1 cellular context compared by ENCODE assay signal in the genomic region with DNA sequence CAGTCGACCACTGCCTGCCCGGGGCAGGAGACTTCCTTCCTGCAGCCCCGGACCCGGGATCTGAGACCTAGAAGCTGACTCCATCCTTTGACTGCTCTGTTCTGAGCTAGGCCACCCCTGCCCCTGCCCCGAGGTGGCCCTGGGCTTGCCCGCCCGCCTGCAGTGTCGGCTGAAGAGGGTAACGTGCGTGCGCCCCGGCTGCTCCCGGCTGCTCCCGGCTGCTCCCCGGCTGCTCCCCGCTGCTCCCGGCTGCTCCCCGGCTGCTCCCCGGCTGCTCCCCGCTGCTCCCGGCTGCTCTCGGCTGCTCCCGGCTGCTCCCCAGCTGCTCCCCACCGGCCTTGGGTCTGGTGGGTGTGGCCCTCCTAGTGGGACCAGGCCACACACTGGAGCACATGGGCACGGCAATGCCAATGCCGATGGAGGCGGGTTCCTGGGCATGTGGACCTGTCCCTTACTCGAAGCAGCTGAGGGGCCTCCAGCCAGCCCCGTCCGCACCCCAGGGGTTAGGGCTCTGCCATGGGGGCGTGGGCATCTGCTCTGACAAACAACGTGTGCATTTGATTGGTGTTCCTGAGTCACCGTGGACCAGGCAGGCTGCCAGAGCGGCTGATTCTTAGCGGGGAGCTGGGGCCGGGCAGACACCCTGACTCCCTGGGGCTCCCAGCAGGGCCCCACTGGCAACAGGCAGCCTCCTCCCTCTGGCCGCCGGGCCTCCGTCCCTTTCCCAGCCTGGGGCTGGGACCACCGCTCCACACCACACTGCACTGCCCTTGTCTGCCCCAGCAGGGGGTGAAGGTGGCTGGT.
TF ChIP-seq lines count a peak whose summit lies in the region.

No MANE protein-coding gene starts in this region.

TF ChIP-seq in HepG2, 621 proteins besides CTCF, POLR2A, EP300 and RAD21 (continued from another document and continues in another):
- no peak; the same call in 1 of the 2 replicates for TF ChIP-seq ZNF510 (CRISPR knock-in tag; IDR thresholded peaks at IDR 0.05; ENCODE audit: low read depth)
- no peak for TF ChIP-seq TBX2 (CRISPR knock-in tag; IDR thresholded peaks at IDR 0.05; ENCODE audit: borderline replicate concordance)
- peak; percentile 56; the same call in 1 of the 2 replicates for TF ChIP-seq PHF8 (CRISPR knock-in tag; IDR thresholded peaks at IDR 0.05)
- TF ChIP-seq, protein P1, sequence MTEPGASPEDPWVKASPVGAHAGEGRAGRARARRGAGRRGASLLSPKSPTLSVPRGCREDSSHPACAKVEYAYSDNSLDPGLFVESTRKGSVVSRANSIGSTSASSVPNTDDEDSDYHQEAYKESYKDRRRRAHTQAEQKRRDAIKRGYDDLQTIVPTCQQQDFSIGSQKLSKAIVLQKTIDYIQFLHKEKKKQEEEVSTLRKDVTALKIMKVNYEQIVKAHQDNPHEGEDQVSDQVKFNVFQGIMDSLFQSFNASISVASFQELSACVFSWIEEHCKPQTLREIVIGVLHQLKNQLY (CRISPR knock-in tag; IDR thresholded peaks at IDR 0.05) = no peak
- no peak for TF ChIP-seq PHB2 (IDR thresholded peaks at IDR 0.05; ENCODE audit: partially characterized antibody)
- TF ChIP-seq EHMT2 (IDR thresholded peaks at IDR 0.05; ENCODE audit: borderline replicate concordance, low read depth, low read length) = no peak
- no peak; the same call in 1 of the 2 replicates for TF ChIP-seq NFE2L1 (CRISPR knock-in tag; IDR thresholded peaks at IDR 0.05; ENCODE audit: borderline replicate concordance)
- TF ChIP-seq SMAD3 (CRISPR knock-in tag; IDR thresholded peaks at IDR 0.05) = no peak
- peak; percentile 33 for TF ChIP-seq PTBP1 (IDR thresholded peaks at IDR 0.05; ENCODE audit: low read depth, low read length, poor library complexity, severe bottlenecking)
- no peak; the same call in 1 of the 2 replicates for TF ChIP-seq ZBTB7A (CRISPR knock-in tag; IDR thresholded peaks at IDR 0.05)
- TF ChIP-seq PPARG (CRISPR knock-in tag; conservative IDR thresholded peaks at IDR 0.05) = no peak
- TF ChIP-seq ZNF230 (CRISPR knock-in tag; IDR thresholded peaks at IDR 0.05) = no peak
- 0 out of 2 replicates have a peak, but pooled peaks have one; percentile 19 for TF ChIP-seq SNAI1 (CRISPR knock-in tag; IDR thresholded peaks at IDR 0.05; ENCODE audit: borderline replicate concordance)
- no peak for TF ChIP-seq MEIS2 (CRISPR knock-in tag; IDR thresholded peaks at IDR 0.05)
- TF ChIP-seq RBM22 (optimal IDR thresholded peaks at IDR 0.05; ENCODE audit: low read length) = no peak
- 0 out of 2 replicates have a peak, but pooled peaks have one; percentile 35 for TF ChIP-seq ARID2 (CRISPR knock-in tag; IDR thresholded peaks at IDR 0.05; ENCODE audit: borderline replicate concordance)
- TF ChIP-seq, protein P2, sequence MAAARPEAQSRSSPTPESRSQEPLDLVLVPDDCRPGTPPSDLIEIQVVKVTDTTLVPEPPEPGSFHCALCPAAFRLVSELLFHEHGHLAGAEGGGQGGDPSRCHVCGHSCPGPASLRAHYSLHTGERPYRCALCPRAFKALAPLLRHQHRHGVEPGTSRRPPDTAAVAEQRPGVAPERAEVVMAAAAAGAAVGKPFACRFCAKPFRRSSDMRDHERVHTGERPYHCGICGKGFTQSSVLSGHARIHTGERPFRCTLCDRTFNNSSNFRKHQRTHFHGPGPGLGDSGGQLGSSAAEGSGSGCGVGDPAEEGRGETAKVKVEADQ (CRISPR knock-in tag; IDR thresholded peaks at IDR 0.05; ENCODE audit: borderline replicate concordance) = no peak
- no peak for TF ChIP-seq SP140L (CRISPR knock-in tag; IDR thresholded peaks at IDR 0.05; ENCODE audit: borderline replicate concordance)
- TF ChIP-seq, protein P3, sequence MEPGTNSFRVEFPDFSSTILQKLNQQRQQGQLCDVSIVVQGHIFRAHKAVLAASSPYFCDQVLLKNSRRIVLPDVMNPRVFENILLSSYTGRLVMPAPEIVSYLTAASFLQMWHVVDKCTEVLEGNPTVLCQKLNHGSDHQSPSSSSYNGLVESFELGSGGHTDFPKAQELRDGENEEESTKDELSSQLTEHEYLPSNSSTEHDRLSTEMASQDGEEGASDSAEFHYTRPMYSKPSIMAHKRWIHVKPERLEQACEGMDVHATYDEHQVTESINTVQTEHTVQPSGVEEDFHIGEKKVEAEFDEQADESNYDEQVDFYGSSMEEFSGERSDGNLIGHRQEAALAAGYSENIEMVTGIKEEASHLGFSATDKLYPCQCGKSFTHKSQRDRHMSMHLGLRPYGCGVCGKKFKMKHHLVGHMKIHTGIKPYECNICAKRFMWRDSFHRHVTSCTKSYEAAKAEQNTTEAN (CRISPR knock-in tag; conservative IDR thresholded peaks at IDR 0.05) = peak; percentile 63; the same call in 1 of the 2 replicates
- TF ChIP-seq, protein P4, sequence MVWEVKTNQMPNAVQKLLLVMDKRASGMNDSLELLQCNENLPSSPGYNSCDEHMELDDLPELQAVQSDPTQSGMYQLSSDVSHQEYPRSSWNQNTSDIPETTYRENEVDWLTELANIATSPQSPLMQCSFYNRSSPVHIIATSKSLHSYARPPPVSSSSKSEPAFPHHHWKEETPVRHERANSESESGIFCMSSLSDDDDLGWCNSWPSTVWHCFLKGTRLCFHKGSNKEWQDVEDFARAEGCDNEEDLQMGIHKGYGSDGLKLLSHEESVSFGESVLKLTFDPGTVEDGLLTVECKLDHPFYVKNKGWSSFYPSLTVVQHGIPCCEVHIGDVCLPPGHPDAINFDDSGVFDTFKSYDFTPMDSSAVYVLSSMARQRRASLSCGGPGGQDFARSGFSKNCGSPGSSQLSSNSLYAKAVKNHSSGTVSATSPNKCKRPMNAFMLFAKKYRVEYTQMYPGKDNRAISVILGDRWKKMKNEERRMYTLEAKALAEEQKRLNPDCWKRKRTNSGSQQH (CRISPR knock-in tag; IDR thresholded peaks at IDR 0.05; ENCODE audit: low read depth) = no peak
- TF ChIP-seq, protein P5, sequence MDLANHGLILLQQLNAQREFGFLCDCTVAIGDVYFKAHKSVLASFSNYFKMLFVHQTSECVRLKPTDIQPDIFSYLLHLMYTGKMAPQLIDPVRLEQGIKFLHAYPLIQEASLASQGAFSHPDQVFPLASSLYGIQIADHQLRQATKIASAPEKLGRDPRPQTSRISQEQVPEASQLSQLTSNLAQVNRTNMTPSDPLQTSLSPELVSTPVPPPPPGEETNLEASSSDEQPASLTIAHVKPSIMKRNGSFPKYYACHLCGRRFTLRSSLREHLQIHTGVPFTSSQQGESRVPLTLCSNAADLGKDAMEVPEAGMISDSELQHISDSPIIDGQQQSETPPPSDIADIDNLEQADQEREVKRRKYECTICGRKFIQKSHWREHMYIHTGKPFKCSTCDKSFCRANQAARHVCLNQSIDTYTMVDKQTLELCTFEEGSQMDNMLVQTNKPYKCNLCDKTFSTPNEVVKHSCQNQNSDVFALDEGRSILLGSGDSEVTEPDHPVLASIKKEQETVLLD (CRISPR knock-in tag; IDR thresholded peaks at IDR 0.05; ENCODE audit: low read depth) = peak; percentile 58; the same call in 1 of the 2 replicates
- no peak for TF ChIP-seq HNRNPH1 (optimal IDR thresholded peaks at IDR 0.05; ENCODE audit: low read depth, low read length)
- peak; percentile 77 for TF ChIP-seq NRL (CRISPR knock-in tag; IDR thresholded peaks at IDR 0.05; ENCODE audit: borderline replicate concordance)
- TF ChIP-seq, protein P6, sequence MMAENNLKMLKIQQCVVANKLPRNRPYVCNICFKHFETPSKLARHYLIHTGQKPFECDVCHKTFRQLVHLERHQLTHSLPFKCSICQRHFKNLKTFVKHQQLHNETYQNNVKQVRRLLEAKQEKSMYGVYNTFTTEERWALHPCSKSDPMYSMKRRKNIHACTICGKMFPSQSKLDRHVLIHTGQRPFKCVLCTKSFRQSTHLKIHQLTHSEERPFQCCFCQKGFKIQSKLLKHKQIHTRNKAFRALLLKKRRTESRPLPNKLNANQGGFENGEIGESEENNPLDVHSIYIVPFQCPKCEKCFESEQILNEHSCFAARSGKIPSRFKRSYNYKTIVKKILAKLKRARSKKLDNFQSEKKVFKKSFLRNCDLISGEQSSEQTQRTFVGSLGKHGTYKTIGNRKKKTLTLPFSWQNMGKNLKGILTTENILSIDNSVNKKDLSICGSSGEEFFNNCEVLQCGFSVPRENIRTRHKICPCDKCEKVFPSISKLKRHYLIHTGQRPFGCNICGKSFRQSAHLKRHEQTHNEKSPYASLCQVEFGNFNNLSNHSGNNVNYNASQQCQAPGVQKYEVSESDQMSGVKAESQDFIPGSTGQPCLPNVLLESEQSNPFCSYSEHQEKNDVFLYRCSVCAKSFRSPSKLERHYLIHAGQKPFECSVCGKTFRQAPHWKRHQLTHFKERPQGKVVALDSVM (CRISPR knock-in tag; IDR thresholded peaks at IDR 0.05) = peak; percentile 82
- TF ChIP-seq RARA (CRISPR knock-in tag; IDR thresholded peaks at IDR 0.05) = no peak
- no peak for TF ChIP-seq SPEN (CRISPR knock-in tag; IDR thresholded peaks at IDR 0.05; ENCODE audit: low read depth)
- TF ChIP-seq ZNF558 (CRISPR knock-in tag; IDR thresholded peaks at IDR 0.05; ENCODE audit: borderline replicate concordance) = peak; percentile 64; the same call in 1 of the 2 replicates
- TF ChIP-seq, protein P7, sequence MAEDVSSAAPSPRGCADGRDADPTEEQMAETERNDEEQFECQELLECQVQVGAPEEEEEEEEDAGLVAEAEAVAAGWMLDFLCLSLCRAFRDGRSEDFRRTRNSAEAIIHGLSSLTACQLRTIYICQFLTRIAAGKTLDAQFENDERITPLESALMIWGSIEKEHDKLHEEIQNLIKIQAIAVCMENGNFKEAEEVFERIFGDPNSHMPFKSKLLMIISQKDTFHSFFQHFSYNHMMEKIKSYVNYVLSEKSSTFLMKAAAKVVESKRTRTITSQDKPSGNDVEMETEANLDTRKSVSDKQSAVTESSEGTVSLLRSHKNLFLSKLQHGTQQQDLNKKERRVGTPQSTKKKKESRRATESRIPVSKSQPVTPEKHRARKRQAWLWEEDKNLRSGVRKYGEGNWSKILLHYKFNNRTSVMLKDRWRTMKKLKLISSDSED (CRISPR knock-in tag; IDR thresholded peaks at IDR 0.05) = no peak; the same call in 1 of the 2 replicates
- TF ChIP-seq ISX (CRISPR knock-in tag; conservative IDR thresholded peaks at IDR 0.05) = no peak
- TF ChIP-seq, protein P8, sequence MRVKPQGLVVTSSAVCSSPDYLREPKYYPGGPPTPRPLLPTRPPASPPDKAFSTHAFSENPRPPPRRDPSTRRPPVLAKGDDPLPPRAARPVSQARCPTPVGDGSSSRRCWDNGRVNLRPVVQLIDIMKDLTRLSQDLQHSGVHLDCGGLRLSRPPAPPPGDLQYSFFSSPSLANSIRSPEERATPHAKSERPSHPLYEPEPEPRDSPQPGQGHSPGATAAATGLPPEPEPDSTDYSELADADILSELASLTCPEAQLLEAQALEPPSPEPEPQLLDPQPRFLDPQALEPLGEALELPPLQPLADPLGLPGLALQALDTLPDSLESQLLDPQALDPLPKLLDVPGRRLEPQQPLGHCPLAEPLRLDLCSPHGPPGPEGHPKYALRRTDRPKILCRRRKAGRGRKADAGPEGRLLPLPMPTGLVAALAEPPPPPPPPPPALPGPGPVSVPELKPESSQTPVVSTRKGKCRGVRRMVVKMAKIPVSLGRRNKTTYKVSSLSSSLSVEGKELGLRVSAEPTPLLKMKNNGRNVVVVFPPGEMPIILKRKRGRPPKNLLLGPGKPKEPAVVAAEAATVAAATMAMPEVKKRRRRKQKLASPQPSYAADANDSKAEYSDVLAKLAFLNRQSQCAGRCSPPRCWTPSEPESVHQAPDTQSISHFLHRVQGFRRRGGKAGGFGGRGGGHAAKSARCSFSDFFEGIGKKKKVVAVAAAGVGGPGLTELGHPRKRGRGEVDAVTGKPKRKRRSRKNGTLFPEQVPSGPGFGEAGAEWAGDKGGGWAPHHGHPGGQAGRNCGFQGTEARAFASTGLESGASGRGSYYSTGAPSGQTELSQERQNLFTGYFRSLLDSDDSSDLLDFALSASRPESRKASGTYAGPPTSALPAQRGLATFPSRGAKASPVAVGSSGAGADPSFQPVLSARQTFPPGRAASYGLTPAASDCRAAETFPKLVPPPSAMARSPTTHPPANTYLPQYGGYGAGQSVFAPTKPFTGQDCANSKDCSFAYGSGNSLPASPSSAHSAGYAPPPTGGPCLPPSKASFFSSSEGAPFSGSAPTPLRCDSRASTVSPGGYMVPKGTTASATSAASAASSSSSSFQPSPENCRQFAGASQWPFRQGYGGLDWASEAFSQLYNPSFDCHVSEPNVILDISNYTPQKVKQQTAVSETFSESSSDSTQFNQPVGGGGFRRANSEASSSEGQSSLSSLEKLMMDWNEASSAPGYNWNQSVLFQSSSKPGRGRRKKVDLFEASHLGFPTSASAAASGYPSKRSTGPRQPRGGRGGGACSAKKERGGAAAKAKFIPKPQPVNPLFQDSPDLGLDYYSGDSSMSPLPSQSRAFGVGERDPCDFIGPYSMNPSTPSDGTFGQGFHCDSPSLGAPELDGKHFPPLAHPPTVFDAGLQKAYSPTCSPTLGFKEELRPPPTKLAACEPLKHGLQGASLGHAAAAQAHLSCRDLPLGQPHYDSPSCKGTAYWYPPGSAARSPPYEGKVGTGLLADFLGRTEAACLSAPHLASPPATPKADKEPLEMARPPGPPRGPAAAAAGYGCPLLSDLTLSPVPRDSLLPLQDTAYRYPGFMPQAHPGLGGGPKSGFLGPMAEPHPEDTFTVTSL (CRISPR knock-in tag; IDR thresholded peaks at IDR 0.05; ENCODE audit: borderline replicate concordance) = peak; percentile 73
- peak; percentile 38; the same call in 1 of the 2 replicates for TF ChIP-seq KDM3A (CRISPR knock-in tag; IDR thresholded peaks at IDR 0.05; ENCODE audit: low read depth)
- no peak; the same call in 1 of the 2 replicates for TF ChIP-seq ZNF431 (CRISPR knock-in tag; IDR thresholded peaks at IDR 0.05; ENCODE audit: borderline replicate concordance, low read depth)
- no peak for TF ChIP-seq XBP1 (CRISPR knock-in tag; IDR thresholded peaks at IDR 0.05)
- TF ChIP-seq ZFP37 (CRISPR knock-in tag; IDR thresholded peaks at IDR 0.05; ENCODE audit: borderline replicate concordance) = no peak; the same call in 1 of the 2 replicates
- no peak for TF ChIP-seq ZNF382 (CRISPR knock-in tag; IDR thresholded peaks at IDR 0.05; ENCODE audit: borderline replicate concordance)
- no peak for TF ChIP-seq FLYWCH1 (CRISPR knock-in tag; IDR thresholded peaks at IDR 0.05)
- TF ChIP-seq STAT5B (CRISPR knock-in tag; IDR thresholded peaks at IDR 0.05) = no peak
- TF ChIP-seq MAFF (IDR thresholded peaks at IDR 0.05; ENCODE audit: low read depth, low read length) = no peak
- TF ChIP-seq, protein P9, sequence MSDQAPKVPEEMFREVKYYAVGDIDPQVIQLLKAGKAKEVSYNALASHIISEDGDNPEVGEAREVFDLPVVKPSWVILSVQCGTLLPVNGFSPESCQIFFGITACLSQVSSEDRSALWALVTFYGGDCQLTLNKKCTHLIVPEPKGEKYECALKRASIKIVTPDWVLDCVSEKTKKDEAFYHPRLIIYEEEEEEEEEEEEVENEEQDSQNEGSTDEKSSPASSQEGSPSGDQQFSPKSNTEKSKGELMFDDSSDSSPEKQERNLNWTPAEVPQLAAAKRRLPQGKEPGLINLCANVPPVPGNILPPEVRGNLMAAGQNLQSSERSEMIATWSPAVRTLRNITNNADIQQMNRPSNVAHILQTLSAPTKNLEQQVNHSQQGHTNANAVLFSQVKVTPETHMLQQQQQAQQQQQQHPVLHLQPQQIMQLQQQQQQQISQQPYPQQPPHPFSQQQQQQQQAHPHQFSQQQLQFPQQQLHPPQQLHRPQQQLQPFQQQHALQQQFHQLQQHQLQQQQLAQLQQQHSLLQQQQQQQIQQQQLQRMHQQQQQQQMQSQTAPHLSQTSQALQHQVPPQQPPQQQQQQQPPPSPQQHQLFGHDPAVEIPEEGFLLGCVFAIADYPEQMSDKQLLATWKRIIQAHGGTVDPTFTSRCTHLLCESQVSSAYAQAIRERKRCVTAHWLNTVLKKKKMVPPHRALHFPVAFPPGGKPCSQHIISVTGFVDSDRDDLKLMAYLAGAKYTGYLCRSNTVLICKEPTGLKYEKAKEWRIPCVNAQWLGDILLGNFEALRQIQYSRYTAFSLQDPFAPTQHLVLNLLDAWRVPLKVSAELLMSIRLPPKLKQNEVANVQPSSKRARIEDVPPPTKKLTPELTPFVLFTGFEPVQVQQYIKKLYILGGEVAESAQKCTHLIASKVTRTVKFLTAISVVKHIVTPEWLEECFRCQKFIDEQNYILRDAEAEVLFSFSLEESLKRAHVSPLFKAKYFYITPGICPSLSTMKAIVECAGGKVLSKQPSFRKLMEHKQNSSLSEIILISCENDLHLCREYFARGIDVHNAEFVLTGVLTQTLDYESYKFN (CRISPR knock-in tag; conservative IDR thresholded peaks at IDR 0.05) = no peak
